28 cellular contexts compared by ENCODE assay signal in genomic region chr7:37818023-37818422, GRCh38. TPM values are rescaled to one million over a fixed set of nuclear protein-coding genes. Genes with fewer than 3 reads are reported as not detected.
"Had no signal": no experiment of that assay in that cellular context is flagged by ENCODE, and none has a peak within 500 bp of the region (broad histone marks: within the 10 kb centered on the region; RNA-seq: fewer than 3 reads in every experiment).

No MANE protein-coding gene starts in this region.

- H3K36me3 ChIP-seq: gastroesophageal sphincter, heart left ventricle, prostate gland, right atrium auricular region, sigmoid colon had no signal

- H3K4me3 Mint-ChIP-seq: mesothelial cell of epicardium; naive B cell; nephron progenitor cell; stimulated activated memory B cell treated with anti-CD40 and anti-IgM and Interleukin-4, amounts not matched to agents 10 μg/mL and 1 μg/mL and 100 μg/mL, for 72 hours; stimulated activated naive CD8-positive, alpha-beta T cell treated with anti-CD3 and anti-CD28 coated beads, Interleukin-15, Interleukin-2, amounts not matched to agents 100 ng/mL and 50 ng/mL, for 24 hours; type B pancreatic cell had no signal

- DNase-seq: dermis blood vessel endothelial cell; effector memory CD4-positive, alpha-beta T cell; foreskin keratinocyte; heart left ventricle; kidney; mesenchymal stem cell; mucosa of descending colon; naive B cell; nephron progenitor cell; nucleus accumbens; sigmoid colon; stimulated activated CD4-positive, alpha-beta T cell treated with anti-CD3 and anti-CD28 coated beads, Interleukin-2, amount 100 ng/mL, for 24 hours; stimulated activated CD4-positive, alpha-beta T cell treated with anti-CD3 and anti-CD28 coated beads, Interleukin-4, amount 100 ng/mL, for 4 hours had no signal

- H3K4me3 ChIP-seq: coronary artery, gastroesophageal sphincter, heart left ventricle, hepatocyte, mucosa of descending colon, prostate gland, right atrium auricular region, sigmoid colon had no signal

- H3K79me2 ChIP-seq: hepatocyte had no signal

- H3K36me3 Mint-ChIP-seq: naive B cell, type B pancreatic cell had no signal

- H3K4me2 ChIP-seq: hepatocyte had no signal

- H3K27ac Mint-ChIP-seq: mesothelial cell of epicardium; naive B cell; nephron progenitor cell; stimulated activated memory B cell treated with anti-CD40 and anti-IgM and Interleukin-4, amounts not matched to agents 10 μg/mL and 1 μg/mL and 100 μg/mL, for 72 hours; stimulated activated naive CD8-positive, alpha-beta T cell treated with anti-CD3 and anti-CD28 coated beads, Interleukin-15, Interleukin-2, amounts not matched to agents 100 ng/mL and 50 ng/mL, for 24 hours; type B pancreatic cell had no signal

- H3K27ac ChIP-seq: coronary artery, foreskin keratinocyte, gastroesophageal sphincter, heart left ventricle, hepatocyte, prostate gland, right atrium auricular region, sigmoid colon had no signal

- H3K4me1 ChIP-seq: foreskin keratinocyte, gastroesophageal sphincter, heart left ventricle, prostate gland, right atrium auricular region, sigmoid colon had no signal

- H3K4me1 Mint-ChIP-seq: mesothelial cell of epicardium, naive B cell, nephron progenitor cell had no signal

- H3K27me3 ChIP-seq: foreskin keratinocyte, gastroesophageal sphincter, heart left ventricle, hepatocyte, right atrium auricular region, sigmoid colon had no signal

- ATAC-seq: foreskin keratinocyte; gastroesophageal sphincter; heart left ventricle; left lobe of liver; mucosa of descending colon; stimulated activated memory B cell treated with anti-CD40 and anti-IgM and Interleukin-4, amounts not matched to agents 10 μg/mL and 1 μg/mL and 100 μg/mL, for 72 hours had no signal

- H2AFZ ChIP-seq: hepatocyte had no signal

- H3K9me3 Mint-ChIP-seq: stimulated activated memory B cell treated with anti-CD40 and anti-IgM and Interleukin-4, amounts not matched to agents 10 μg/mL and 1 μg/mL and 100 μg/mL, for 72 hours; stimulated activated naive CD8-positive, alpha-beta T cell treated with anti-CD3 and anti-CD28 coated beads, Interleukin-15, Interleukin-2, amounts not matched to agents 100 ng/mL and 50 ng/mL, for 24 hours; type B pancreatic cell had no signal

- FAIRE-seq: endothelial cell of umbilical vein, kidney, urothelium cell line had no signal

- H3K27me3 Mint-ChIP-seq: naive B cell; stimulated activated memory B cell treated with anti-CD40 and anti-IgM and Interleukin-4, amounts not matched to agents 10 μg/mL and 1 μg/mL and 100 μg/mL, for 72 hours; type B pancreatic cell had no signal

- H3K9me3 ChIP-seq: mucosa of descending colon, prostate gland had no signal

RNA-seq across cellular contexts. Expression of gene NME8, which starts 30.4 kb away (rescaled TPM):
- total RNA-seq: dermis blood vessel endothelial cell, endothelial cell of umbilical vein, foreskin keratinocyte, hepatocyte, left lobe of liver, lung microvascular endothelial cell, mucosa of descending colon, osteocyte, right atrium auricular region, skeletal muscle tissue had no signal
